In genomic region chr11:103887001-103887680, GRCh38 we compare ENCODE assay signal across 22 cellular contexts.
DNase-seq lines count a peak whose midpoint lies in the region; FAIRE-seq and TF ChIP-seq lines count a peak whose summit lies in the region.
"Had no signal": no experiment of that assay in that cellular context is flagged by ENCODE, and none has a peak within 500 bp of the region (broad histone marks: within the 10 kb centered on the region; RNA-seq: fewer than 3 reads in every experiment).

No MANE protein-coding gene starts in this region.

- no peak for FAIRE-seq in RCC 7860 (lab: Jason Lieb, UNC)
- FAIRE-seq: frontal cortex, GM12878, keratinocyte had no signal

- H3K9me3 ChIP-seq in OCI-LY1 (ENCODE audit: low read length) (no peaks in the 10 kb centered on the region), endodermal cell (ENCODE audit: control insufficient read depth, low read length) (peaks cover 11% of the 10 kb centered on the region)
- H3K9me3 ChIP-seq: transverse colon had no signal

- WGBS in endodermal cell (ENCODE audit: insufficient coverage in 1 of 2, insufficient read length in 1 of 2), 2 experiments, result 75 to 80% methylated on average over 2 to 6 of the region's 6 CpGs

- H3K9me2 ChIP-seq in OCI-LY1 (ENCODE audit: low read depth, low read length), result no peaks in the 10 kb centered on the region

- no peaks in the 10 kb centered on the region for H3K36me3 Mint-ChIP-seq in endodermal cell (ENCODE audit: low read depth)
- H3K36me3 Mint-ChIP-seq: activated naive CD8-positive, alpha-beta T cell; WTC11 had no signal

- no peak overlapping the region for H3K4me3 Mint-ChIP-seq in endodermal cell
- H3K4me3 Mint-ChIP-seq: activated naive CD8-positive, alpha-beta T cell; CD4-positive, alpha-beta T cell; WTC11 had no signal

- H3K4me2 ChIP-seq in OCI-LY1 (ENCODE audit: low read length), result peak overlapping the region; percentile 27; the same call in 1 of the 2 replicates

- DNase-seq in NCI-H345 (lab: John Stamatoyannopoulos, UW) (peak; percentile 18), NCI-H345 treated with DMSO at 0.1 percent for 48 hours (lab: John Stamatoyannopoulos, UW; ENCODE audit: unreplicated experiment) (no peak), endodermal cell (no peak), RCC 7860 (ENCODE audit: low spot score) (no peak), DMS53 (lab: John Stamatoyannopoulos, UW) (no peak)
- DNase-seq: CD4-positive, alpha-beta T cell; NCI-H1105 treated with DMSO at 0.1 percent for 48 hours; NCI-H226; PC-3; stimulated activated CD4-positive, alpha-beta T cell treated with anti-CD3 and anti-CD28 coated beads, Interleukin-1b, Interleukin-23, amount 100 ng/mL, for 48 hours; SW 1271; transverse colon had no signal

- H4K20me1 ChIP-seq in OCI-LY1 (ENCODE audit: insufficient read depth, low read length), result no peaks in the 10 kb centered on the region

- H3K79me2 ChIP-seq in OCI-LY1 (ENCODE audit: insufficient read depth, low read length), result no peaks in the 10 kb centered on the region

- H3K9ac ChIP-seq in OCI-LY1 (ENCODE audit: low read length), result no peak overlapping the region
- no peak overlapping the region for H3K9ac ChIP-seq in endodermal cell (ENCODE audit: extremely low read depth, low read length, poor library complexity, severe bottlenecking)

- no peaks in the 10 kb centered on the region for H3K4me1 Mint-ChIP-seq in endodermal cell

- H3K27me3 Mint-ChIP-seq in endodermal cell (ENCODE audit: insufficient read depth), result peaks cover 42% of the 10 kb centered on the region
- H3K27me3 Mint-ChIP-seq: activated naive CD8-positive, alpha-beta T cell; CD4-positive, alpha-beta T cell had no signal

- no peak overlapping the region for H2AFZ ChIP-seq in OCI-LY1 (ENCODE audit: low read length)

- peaks cover 10% of the 10 kb centered on the region for H3K9me3 Mint-ChIP-seq in endodermal cell

- no peak for TF ChIP-seq CTCF in OCI-LY1 (IDR thresholded peaks at IDR 0.05; ENCODE audit: low read length)
- no peak for TF ChIP-seq CTCF in endodermal cell (conservative IDR thresholded peaks at IDR 0.05)

- H3K36me3 ChIP-seq in OCI-LY1 (ENCODE audit: insufficient read depth, low read length) (no peaks in the 10 kb centered on the region), endodermal cell (ENCODE audit: control insufficient read depth, insufficient read depth, low read length) (no peaks in the 10 kb centered on the region)
- H3K36me3 ChIP-seq: transverse colon had no signal

- H3K4me1 ChIP-seq in OCI-LY1 (ENCODE audit: insufficient read depth, low read length, severe bottlenecking) (peaks cover 15% of the 10 kb centered on the region), endodermal cell (ENCODE audit: control insufficient read depth, insufficient read depth, low read length) (no peaks in the 10 kb centered on the region)
- H3K4me1 ChIP-seq: transverse colon had no signal

- no peaks in the 10 kb centered on the region for H3F3A ChIP-seq in OCI-LY1 (ENCODE audit: insufficient read depth, low read length)

- H3K27me3 ChIP-seq in OCI-LY1 (ENCODE audit: insufficient read depth, low read length) (no peaks in the 10 kb centered on the region), layer of hippocampus (ENCODE audit: control insufficient read depth, insufficient read depth, low read length) (no peaks in the 10 kb centered on the region), endodermal cell (ENCODE audit: control insufficient read depth, insufficient read depth, low read length, poor library complexity, severe bottlenecking) (peaks cover 7% of the 10 kb centered on the region)
- H3K27me3 ChIP-seq: transverse colon had no signal

- H3K27ac ChIP-seq in OCI-LY1 (ENCODE audit: low read depth, low read length, poor library complexity, severe bottlenecking) (no peak overlapping the region), layer of hippocampus (ENCODE audit: low read depth, low read length) (peak overlapping the region; percentile 66), temporal lobe (ENCODE audit: low read depth, low read length) (peak overlapping the region; percentile 77), endodermal cell (ENCODE audit: low read depth, low read length) (no peak overlapping the region)
- H3K27ac ChIP-seq: 22Rv1, transverse colon had no signal

- H3K4me3 ChIP-seq in OCI-LY1 (ENCODE audit: low read depth, low read length, poor library complexity, severe bottlenecking), result no peak overlapping the region
- no peak overlapping the region for H3K4me3 ChIP-seq in endodermal cell (ENCODE audit: low read length)
- H3K4me3 ChIP-seq: GM12878, transverse colon had no signal

- no peak overlapping the region for H3K27ac Mint-ChIP-seq in endodermal cell
- H3K27ac Mint-ChIP-seq: activated naive CD8-positive, alpha-beta T cell; CD4-positive, alpha-beta T cell; IgD-negative memory B cell; WTC11 had no signal

Comparison
In these comparisons a context has a peak if more than half of its experiments do, and no peak if none do; other contexts are left out.
1. H3K27ac ChIP-seq: peak in layer of hippocampus (single experiment) and temporal lobe (single experiment); none in OCI-LY1 (single experiment) and endodermal cell (single experiment).